In the genomic region with DNA sequence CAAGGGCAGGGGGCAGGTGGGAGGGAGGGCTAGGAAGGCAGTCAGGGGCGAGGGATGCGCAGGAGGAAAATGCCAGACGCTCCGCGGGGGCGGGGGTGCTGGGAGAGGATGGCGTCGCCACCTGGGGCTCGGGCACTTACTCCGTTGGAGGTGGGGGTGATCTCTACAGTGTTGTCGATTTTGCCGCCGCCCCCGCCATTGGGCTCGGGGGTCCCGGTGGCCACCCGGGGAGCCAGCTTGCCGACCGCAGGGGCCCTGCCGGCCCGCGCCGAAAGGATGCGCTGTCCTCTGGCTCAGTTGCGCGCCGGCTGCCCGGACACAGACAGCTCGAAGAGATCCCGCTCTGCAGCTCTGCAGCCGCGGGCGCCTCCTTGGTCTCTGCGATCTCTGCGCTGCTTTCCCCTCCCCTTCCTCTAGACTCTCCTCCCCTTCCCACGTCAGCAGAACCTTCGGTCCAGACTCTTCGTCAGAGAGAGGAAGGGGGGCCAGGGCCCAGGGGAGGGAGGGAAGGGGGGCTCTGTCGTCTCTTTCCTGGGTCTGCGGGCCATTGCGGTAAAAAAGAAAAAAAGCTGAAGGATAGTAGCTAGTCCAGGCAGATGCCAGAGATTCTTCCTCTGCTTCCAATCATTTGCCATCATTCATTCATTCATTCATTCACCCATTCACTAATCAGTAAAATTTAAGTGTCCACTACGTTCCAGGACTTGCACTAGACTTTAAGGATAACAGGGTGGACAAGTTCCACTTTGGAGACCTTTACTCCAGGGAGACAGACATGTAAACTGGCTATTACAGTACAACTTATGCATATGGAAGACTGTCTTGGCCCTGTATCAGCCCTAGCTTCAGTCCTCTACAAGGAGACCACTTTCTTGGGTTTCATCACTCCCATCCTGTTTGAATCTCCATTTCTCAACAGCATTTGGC, we compare ENCODE assay signal across 8 cellular contexts. TPM values are rescaled to one million over a fixed set of nuclear protein-coding genes. Genes with fewer than 3 reads are reported as not detected.
DNase-seq lines count a peak whose midpoint lies in the region; ATAC-seq and TF ChIP-seq lines count a peak whose summit lies in the region.

TSS of gene SLC22A17 (minus strand) at position 382 of the 927 bp plus-strand sequence.

- H3K4me3 Mint-ChIP-seq in activated naive CD8-positive, alpha-beta T cell treated with anti-CD3 and anti-CD28 coated beads, Interleukin-2, amount 10 ng/mL, durations not matched to agents 7 days and 5 days, result peak within 1 kb of the TSS; percentile 46

- no peak within 1 kb of the TSS for H3K27ac ChIP-seq in 22Rv1

- ATAC-seq in activated naive CD8-positive, alpha-beta T cell treated with anti-CD3 and anti-CD28 coated beads, Interleukin-2, amount 10 ng/mL, durations not matched to agents 7 days and 5 days (ENCODE audit: low read depth), result peak; percentile 82
- ATAC-seq in Right ventricle myocardium inferior, result peak; percentile 93

- POLR2A ChIA-PET in activated naive CD8-positive, alpha-beta T cell treated with anti-CD3 and anti-CD28 coated beads, Interleukin-2, amount 10 ng/mL, durations not matched to agents 7 days and 5 days (lab: Charles Lee), result interaction anchor here (0.5 to 1.7 kb wide), 3 partner anchors 32 to 1686 kb away, joined by 5 to 6 read pairs (median 6); partner anchors contain the start of gene PABPN1

- peaks cover 6% of the 10 kb centered on the region for H3K4me1 Mint-ChIP-seq in activated naive CD8-positive, alpha-beta T cell treated with anti-CD3 and anti-CD28 coated beads, Interleukin-2, amount 10 ng/mL, durations not matched to agents 7 days and 5 days

- DNase-seq in HFF-Myc (ENCODE audit: extremely low read depth, low read depth), result no peak
- DNase-seq in SK-N-DZ (ENCODE audit: low spot score), result peak; percentile 90
- DNase-seq in activated naive CD8-positive, alpha-beta T cell treated with anti-CD3 and anti-CD28 coated beads, Interleukin-2, amount 10 ng/mL, durations not matched to agents 7 days and 5 days, result peak; percentile 58
- peak; percentile 83 for DNase-seq in Right ventricle myocardium inferior (ENCODE audit: missing footprints)
- DNase-seq in non-pigmented ciliary epithelial cell (ENCODE audit: low read depth), result peak; percentile 63
- peak; percentile 96 for DNase-seq in superior temporal gyrus (ENCODE audit: extremely low spot score)
- no peak for DNase-seq in NK-92 (lab: John Stamatoyannopoulos, UW; ENCODE audit: unreplicated experiment)

- H3K4me3 ChIP-seq in HFF-Myc (replicated peaks; ENCODE audit: low read depth, low read length), result peak within 1 kb of the TSS; percentile 49

- intact Hi-C loops in Right ventricle myocardium inferior (cut with DNase I), result no loop called here

- peaks cover 41% of the 10 kb centered on the region for H3K27me3 Mint-ChIP-seq in activated naive CD8-positive, alpha-beta T cell treated with anti-CD3 and anti-CD28 coated beads, Interleukin-2, amount 10 ng/mL, durations not matched to agents 7 days and 5 days

- H3K36me3 Mint-ChIP-seq in activated naive CD8-positive, alpha-beta T cell treated with anti-CD3 and anti-CD28 coated beads, Interleukin-2, amount 10 ng/mL, durations not matched to agents 7 days and 5 days, result peaks cover 2% of the 10 kb centered on the region

- TF ChIP-seq CTCF in 22Rv1 (IDR thresholded peaks at IDR 0.05) (peak; percentile 31), HFF-Myc (IDR thresholded peaks at IDR 0.05; ENCODE audit: low read depth, low read length, missing control alignments) (no peak)

- H3K27ac Mint-ChIP-seq in activated naive CD8-positive, alpha-beta T cell treated with anti-CD3 and anti-CD28 coated beads, Interleukin-2, amount 10 ng/mL, durations not matched to agents 7 days and 5 days, result no peak within 1 kb of the TSS

- H3K9me3 Mint-ChIP-seq in activated naive CD8-positive, alpha-beta T cell treated with anti-CD3 and anti-CD28 coated beads, Interleukin-2, amount 10 ng/mL, durations not matched to agents 7 days and 5 days, result no peaks in the 10 kb centered on the region

RNA-seq across cellular contexts. Expression of gene SLC22A17, which starts in this region (rescaled TPM):
- 23.2 and 28.7 TPM in 2 replicates for polyA plus RNA-seq in SK-N-DZ (2014; cell fraction: cytosol; rRNA removed)
- 59.7 and 85.7 TPM in 2 replicates for polyA plus RNA-seq in SK-N-DZ (2014; cell fraction: nucleus; rRNA removed)
- 1 to 10 TPM; 3.4 to 4.8 TPM for total RNA-seq in activated naive CD8-positive, alpha-beta T cell treated with anti-CD3 and anti-CD28 coated beads, Interleukin-2, amount 10 ng/mL, durations not matched to agents 7 days and 5 days
- 10.1 TPM for total RNA-seq in Right ventricle myocardium inferior

Comparison
In these comparisons a context has a peak if more than half of its experiments do, and no peak if none do; other contexts are left out.
1. DNase-seq: peak in SK-N-DZ (single experiment), activated naive CD8-positive, alpha-beta T cell treated with anti-CD3 and anti-CD28 coated beads, Interleukin-2, amount 10 ng/mL, durations not matched to agents 7 days and 5 days (single experiment), Right ventricle myocardium inferior (single experiment), non-pigmented ciliary epithelial cell (single experiment) and superior temporal gyrus (single experiment); none in HFF-Myc (single experiment) and NK-92 (single experiment).